ENCODE assay signal across 12 cellular contexts in genomic region chr16:8864480-8864879, GRCh38. TPM values are rescaled to one million over a fixed set of nuclear protein-coding genes. Genes with fewer than 3 reads are reported as not detected.
DNase-seq lines count a peak whose midpoint lies in the region; ATAC-seq and TF ChIP-seq lines count a peak whose summit lies in the region.
"Had no signal": no experiment of that assay in that cellular context is flagged by ENCODE, and none has a peak within 500 bp of the region (broad histone marks: within the 10 kb centered on the region; RNA-seq: fewer than 3 reads in every experiment).

No MANE protein-coding gene starts in this region.

- H3K27ac Mint-ChIP-seq in activated naive CD8-positive, alpha-beta T cell = peak overlapping the region; percentile 54
- no peak overlapping the region for H3K27ac Mint-ChIP-seq in activated naive CD8-positive, alpha-beta T cell treated with anti-CD3 and anti-CD28 coated beads for 36 hours

- TF ChIP-seq RAD21 in liver (IDR thresholded peaks at IDR 0.05) = no peak

- intact Hi-C loops in adrenal gland (cut with DNase I) = no loop called here
- intact Hi-C loops in transverse colon (cut with DNase I; ENCODE audit: low total_unique reads) = no loop called here

- 28 to 62% (median 35%) methylated on average over 5 to 11 of the region's 11 CpGs for WGBS in adrenal gland, 4 donors
- WGBS in liver = 36% methylated on average over 11 of the region's 11 CpGs
- WGBS in transverse colon (ENCODE audit: low coverage in 1 of 2), 2 donors = 50% methylated on average over 11 of the region's 11 CpGs; no CpG with 5 or more reads in 1 of the 2 donors

- peak overlapping the region in 4 of 5 donors; percentile 77 to 91 (median 86) for H3K27ac ChIP-seq in adrenal gland
- peak overlapping the region; percentile 91 to 93 for H3K27ac ChIP-seq in liver (ENCODE audit: low read depth in 1 of 2, low read length in 2 of 2)
- peak overlapping the region; percentile 0 to 71 (median 38) for H3K27ac ChIP-seq in transverse colon
- H3K27ac ChIP-seq: brain microvascular endothelial cell had no signal

- peaks cover 42% of the 10 kb centered on the region for H3K4me1 Mint-ChIP-seq in activated naive CD8-positive, alpha-beta T cell (ENCODE audit: low read depth)
- peaks cover 36% of the 10 kb centered on the region for H3K4me1 Mint-ChIP-seq in activated naive CD8-positive, alpha-beta T cell treated with anti-CD3 and anti-CD28 coated beads for 36 hours

- peaks cover 75 to 76% of the 10 kb centered on the region in 2 donors for H3K4me1 ChIP-seq in adrenal gland (replicated peaks in 1 of 2)
- H3K4me1 ChIP-seq in liver (ENCODE audit: control insufficient read depth in 4 of 4, insufficient read depth in 4 of 4, low read length in 3 of 4) = peaks cover 30 to 77% (median 61%) of the 10 kb centered on the region in 4 donors
- H3K4me1 ChIP-seq in transverse colon = peaks cover 35 to 73% (median 62%) of the 10 kb centered on the region in 4 donors

- peak overlapping the region in 1 of 4 donors; percentile 38 for H3K4me3 ChIP-seq in adrenal gland
- no peak overlapping the region for H3K4me3 ChIP-seq in liver (ENCODE audit: low read depth in 1 of 3, low read length in 3 of 3)
- no peak overlapping the region for H3K4me3 ChIP-seq in transverse colon

- no peaks in the 10 kb centered on the region for H3K27me3 Mint-ChIP-seq in activated naive CD8-positive, alpha-beta T cell
- no peaks in the 10 kb centered on the region for H3K27me3 Mint-ChIP-seq in activated naive CD8-positive, alpha-beta T cell treated with anti-CD3 and anti-CD28 coated beads for 36 hours

- no peaks in the 10 kb centered on the region for H3K9me3 ChIP-seq in adrenal gland (replicated peaks in 1 of 3)
- no peaks in the 10 kb centered on the region for H3K9me3 ChIP-seq in liver (ENCODE audit: control insufficient read depth in 4 of 4, low read length in 3 of 4)
- H3K9me3 ChIP-seq in transverse colon = no peaks in the 10 kb centered on the region

- TF ChIP-seq EP300 in transverse colon (IDR thresholded peaks at IDR 0.05; ENCODE audit: low read depth) = no peak

- ATAC-seq in HG03571 (IDR thresholded peaks at IDR 0.05; ENCODE audit: unreplicated experiment) = no peak
- ATAC-seq: activated CD4-positive, CD25-positive, alpha-beta regulatory T cell treated with anti-CD3 and anti-CD28 coated beads, Interleukin-2, amount 50 U/mL, for 24 hours had no signal

- no peak overlapping the region for H3K4me3 Mint-ChIP-seq in activated naive CD8-positive, alpha-beta T cell
- H3K4me3 Mint-ChIP-seq in activated naive CD8-positive, alpha-beta T cell treated with anti-CD3 and anti-CD28 coated beads for 36 hours = no peak overlapping the region

- in situ Hi-C loops in transverse colon (cut with MboI; ENCODE audit: low pct_ligation_motif_present in 1 of 4, low pct_unique_long_range_greater_than_20kb in 1 of 4, low sequenced_read_pairs in 3 of 4) = no loop called here

- peak overlapping the region; percentile 14 to 15 for H3K9ac ChIP-seq in liver (ENCODE audit: low read depth in 1 of 2, low read length in 2 of 2)

- H3K36me3 ChIP-seq in adrenal gland (replicated peaks in 1 of 2) = peaks cover 0 to under 1% of the 10 kb centered on the region in 2 donors
- no peaks in the 10 kb centered on the region for H3K36me3 ChIP-seq in liver (ENCODE audit: control insufficient read depth in 4 of 4, insufficient read depth in 3 of 4, low read depth in 1 of 4, low read length in 3 of 4)
- no peaks in the 10 kb centered on the region for H3K36me3 ChIP-seq in transverse colon
- H3K36me3 ChIP-seq: brain microvascular endothelial cell had no signal

- no peak for DNase-seq in activated naive CD8-positive, alpha-beta T cell treated with anti-CD3 and anti-CD28 coated beads for 36 hours
- peak in 1 of 7 donors; percentile 42 for DNase-seq in adrenal gland
- DNase-seq in transverse colon = no peak
- DNase-seq in RPMI8226 = no peak
- DNase-seq in NCI-H1048 (lab: John Stamatoyannopoulos, UW) = no peak
- DNase-seq: brain microvascular endothelial cell, NCI-H1092 had no signal

- H3K27me3 ChIP-seq in adrenal gland (no peaks in the 10 kb centered on the region), liver (ENCODE audit: control insufficient read depth in 4 of 4, insufficient read depth in 4 of 4, low read length in 3 of 4) (no peaks in the 10 kb centered on the region), transverse colon (no peaks in the 10 kb centered on the region)
- H3K27me3 ChIP-seq: brain microvascular endothelial cell had no signal

- TF ChIP-seq CTCF in adrenal gland (IDR thresholded peaks at IDR 0.05) = no peak
- no peak for TF ChIP-seq CTCF in liver (IDR thresholded peaks at IDR 0.05; ENCODE audit: low read depth, low read length, missing input control)
- no peak for TF ChIP-seq CTCF in transverse colon (IDR thresholded peaks at IDR 0.05)

- TF ChIP-seq POLR2A in adrenal gland (IDR thresholded peaks at IDR 0.05) (no peak), transverse colon (IDR thresholded peaks at IDR 0.05) (no peak)

- H3K9me3 Mint-ChIP-seq in activated naive CD8-positive, alpha-beta T cell (ENCODE audit: low read depth) = no peaks in the 10 kb centered on the region
- no peaks in the 10 kb centered on the region for H3K9me3 Mint-ChIP-seq in activated naive CD8-positive, alpha-beta T cell treated with anti-CD3 and anti-CD28 coated beads for 36 hours

- no peaks in the 10 kb centered on the region for H3K36me3 Mint-ChIP-seq in activated naive CD8-positive, alpha-beta T cell
- peaks cover 19% of the 10 kb centered on the region for H3K36me3 Mint-ChIP-seq in activated naive CD8-positive, alpha-beta T cell treated with anti-CD3 and anti-CD28 coated beads for 36 hours

TF ChIP-seq in liver, 16 proteins besides CTCF, POLR2A, EP300 and RAD21:
- no peak for TF ChIP-seq SP1 (IDR thresholded peaks at IDR 0.05)
- no peak for TF ChIP-seq HNF4A (conservative IDR thresholded peaks at IDR 0.05)
- TF ChIP-seq FOXA2 (IDR thresholded peaks at IDR 0.05) = no peak
- TF ChIP-seq HNF4G (IDR thresholded peaks at IDR 0.05) = no peak
- TF ChIP-seq ZBTB33 (IDR thresholded peaks at IDR 0.05) = no peak
- TF ChIP-seq RXRA (IDR thresholded peaks at IDR 0.05) = no peak
- TF ChIP-seq TAF1 (conservative IDR thresholded peaks at IDR 0.05) = no peak
- no peak for TF ChIP-seq EGR1 (IDR thresholded peaks at IDR 0.05; ENCODE audit: low read depth in 2 of 2)
- no peak for TF ChIP-seq REST (IDR thresholded peaks at IDR 0.05)

RNA-seq across cellular contexts. Expression of gene CARHSP1, which starts 4.3 kb away (rescaled TPM):
- total RNA-seq in activated naive CD8-positive, alpha-beta T cell treated with anti-CD3 and anti-CD28 coated beads for 36 hours = 10 to 100 TPM; 65.2 to 66.4 TPM
- total RNA-seq in adrenal gland (100 to 1,000 TPM; 124 to 314 (median 200) TPM), liver (100 to 1,000 TPM in 1 of 2 donors, 10 to 100 TPM in 1; 81.2 to 162 TPM), transverse colon (10 to 100 TPM; 11.6 to 61.7 (median 39.6) TPM)
- polyA plus RNA-seq in adrenal gland (100 to 1,000 TPM in 2 of 3 donors, 10 to 100 TPM in 1; 87.6 to 194 (median 171) TPM), liver (100 to 1,000 TPM in 1 of 2 donors, 10 to 100 TPM in 1; 96.9 to 141 TPM)

RNA-seq across cellular contexts. Expression of gene LITAFD, which starts 17.7 kb away (rescaled TPM):
- total RNA-seq in activated naive CD8-positive, alpha-beta T cell treated with anti-CD3 and anti-CD28 coated beads for 36 hours = not detected
- total RNA-seq in adrenal gland = not detected
- polyA plus RNA-seq in adrenal gland = not detected
- not detected for total RNA-seq in liver
- not detected for polyA plus RNA-seq in liver
- total RNA-seq in transverse colon = not detected
- total RNA-seq: frontal cortex had no signal

Comparison
In these comparisons a context has a peak if more than half of its experiments do, and no peak if none do; other contexts are left out.
1. H3K27ac ChIP-seq: peak in every context shown above with its lines; median percentile 92 in liver; 86 in adrenal gland; 38 in transverse colon.